In genomic region chr6:145137425-145137824, GRCh38 we compare ENCODE assay signal across 11 cellular contexts.
DNase-seq lines count a peak whose midpoint lies in the region; ATAC-seq and TF ChIP-seq lines count a peak whose summit lies in the region.
"Had no signal": no experiment of that assay in that cellular context is flagged by ENCODE, and none has a peak within 500 bp of the region (broad histone marks: within the 10 kb centered on the region; RNA-seq: fewer than 3 reads in every experiment).

No MANE protein-coding gene starts in this region.

- H2AK9ac ChIP-seq in IMR-90 (replicated peaks; ENCODE audit: low read depth, low read length, poor library complexity): no peak overlapping the region

- H3K4ac ChIP-seq in IMR-90 (ENCODE audit: low read depth, low read length): no peak overlapping the region

- H3K36me3 ChIP-seq in BE2C: no peaks in the 10 kb centered on the region
- H3K36me3 ChIP-seq in IMR-90 (ENCODE audit: control insufficient read depth, insufficient read depth, low read length): no peaks in the 10 kb centered on the region
- H3K36me3 ChIP-seq in left lung: no peaks in the 10 kb centered on the region

- no peak overlapping the region for H2AK5ac ChIP-seq in IMR-90 (ENCODE audit: low read depth, low read length)

- H2AFZ ChIP-seq in IMR-90 (replicated peaks; ENCODE audit: low read length, poor library complexity): no peak overlapping the region

- TF ChIP-seq POLR2A in IMR-90 (IDR thresholded peaks at IDR 0.05; ENCODE audit: low read depth, low read length): no peak

- H3K9ac ChIP-seq in IMR-90 (ENCODE audit: low read depth, low read length): no peak overlapping the region

- peak; percentile 31 for TF ChIP-seq CTCF in BE2C (IDR thresholded peaks at IDR 0.05; ENCODE audit: low read depth, low read length)
- peak; percentile 43 for TF ChIP-seq CTCF in IMR-90 (conservative IDR thresholded peaks at IDR 0.05; ENCODE audit: low read depth, low read length)
- TF ChIP-seq CTCF in astrocyte of the spinal cord (IDR thresholded peaks at IDR 0.05; ENCODE audit: low read depth, low read length): peak; percentile 1
- TF ChIP-seq CTCF in left lung (IDR thresholded peaks at IDR 0.05): no peak

- dilution Hi-C loops in IMR-90 (cut with HindIII; ENCODE audit: low sequenced_read_pairs, unreplicated experiment): no loop called here

- H3K18ac ChIP-seq in IMR-90 (ENCODE audit: low read depth, low read length): no peak overlapping the region

- DNase-seq in BE2C (no peak), IMR-90 (peak; percentile 38), astrocyte of the spinal cord (ENCODE audit: low read depth, low spot score) (peak; percentile 7), left lung (no peak), NCI-H1694 treated with DMSO at 0.1 percent for 48 hours (lab: John Stamatoyannopoulos, UW) (no peak), NCI-H1417 treated with DMSO at 0.1 percent for 48 hours (lab: John Stamatoyannopoulos, UW) (no peak), T-helper 1 cell (no peak)
- DNase-seq in activated effector memory CD4-positive, alpha-beta T cell treated with anti-CD3 and anti-CD28 coated beads, Interleukin-2, amount 50 U/mL, for 16 hours: no peak
- DNase-seq: aorta, NCI-H2227 treated with DMSO at 0.1 percent for 48 hours had no signal

- H3K9me3 ChIP-seq in BE2C (no peaks in the 10 kb centered on the region), IMR-90 (ENCODE audit: control insufficient read depth, insufficient read depth, low read length) (no peaks in the 10 kb centered on the region), left lung (no peaks in the 10 kb centered on the region)

- H3K56ac ChIP-seq in IMR-90 (ENCODE audit: extremely low read depth, insufficient read depth, low read length): no peak overlapping the region

- H3K9me1 ChIP-seq in IMR-90 (ENCODE audit: insufficient read depth, low read length): no peaks in the 10 kb centered on the region; the same call in 1 of the 2 replicates

- H2BK5ac ChIP-seq in IMR-90 (ENCODE audit: low read depth, low read length, poor library complexity, severe bottlenecking): no peak overlapping the region

- H4K8ac ChIP-seq in IMR-90 (ENCODE audit: low read depth in 2 of 2, low read length in 2 of 2): no peak overlapping the region

- TF ChIP-seq RAD21 in IMR-90 (IDR thresholded peaks at IDR 0.05; ENCODE audit: low read length): peak; percentile 53

- POLR2A ChIA-PET in IMR-90 (lab: Charles Lee; ENCODE audit: unreplicated experiment): interaction anchor here (0.5 kb wide), 1 partner anchor 1360 kb away, joined by 13 read pairs; no protein-coding TSS in a partner anchor

- no peak overlapping the region for H4K91ac ChIP-seq in IMR-90 (ENCODE audit: insufficient read depth, low read depth, low read length)

- no peak overlapping the region for H2BK120ac ChIP-seq in IMR-90 (ENCODE audit: low read depth, low read length)

- H2BK15ac ChIP-seq in IMR-90 (ENCODE audit: low read depth, low read length): no peak overlapping the region

- BruUV-seq in IMR-90 (replicated peaks; lab: Mats Ljungman, UMichigan): no TSS peak

- no peaks in the 10 kb centered on the region for H3K27me3 ChIP-seq in BE2C
- H3K27me3 ChIP-seq in IMR-90 (ENCODE audit: control insufficient read depth, insufficient read depth, low read length): no peaks in the 10 kb centered on the region
- no peaks in the 10 kb centered on the region for H3K27me3 ChIP-seq in left lung

- intact Hi-C loops in IMR-90 (cut with micrococcal nuclease): loop anchor here (1.0 to 5.0 kb wide), 3 partner anchors 200 to 552 kb away; no protein-coding TSS in a partner anchor
- intact Hi-C loops in left lung (cut with DNase I): no loop called here

- H3K27ac ChIP-seq in IMR-90 (ENCODE audit: insufficient read depth, low read length) (no peak overlapping the region), left lung (no peak overlapping the region)
- H3K27ac ChIP-seq: HL-60 had no signal

- H3K4me1 ChIP-seq in BE2C (peaks cover 15% of the 10 kb centered on the region), IMR-90 (ENCODE audit: control insufficient read depth, insufficient read depth, low read length) (0 out of 2 replicates have a peak, but pooled peaks cover 1% of the 10 kb centered on the region), left lung (no peaks in the 10 kb centered on the region)

- no peaks in the 10 kb centered on the region for H4K20me1 ChIP-seq in IMR-90 (ENCODE audit: insufficient read depth, low read length)

- H3K23ac ChIP-seq in IMR-90 (ENCODE audit: low read depth, low read length): no peak overlapping the region

- H2BK20ac ChIP-seq in IMR-90 (ENCODE audit: low read depth, low read length): no peak overlapping the region

- CTCF ChIA-PET in IMR-90 (lab: Yijun Ruan, JAX): interaction anchor here (1.3 kb wide), 1 partner anchor 8 kb away, joined by 3 read pairs; no protein-coding TSS in a partner anchor

- no peak overlapping the region for H4K5ac ChIP-seq in IMR-90 (ENCODE audit: low read depth, low read length)

- in situ Hi-C loops in IMR-90 (cut with MboI; ENCODE audit: low sequenced_read_pairs) (loop anchor here (10.0 kb wide), 1 partner anchor 553 kb away; no protein-coding TSS in a partner anchor), astrocyte of the spinal cord (cut with HindIII; ENCODE audit: low sequenced_read_pairs) (no loop called here)

- H3K4me3 ChIP-seq in BE2C (ENCODE audit: low read depth, low read length): no peak overlapping the region
- no peak overlapping the region for H3K4me3 ChIP-seq in IMR-90 (ENCODE audit: insufficient read depth, low read depth, low read length)
- no peak overlapping the region for H3K4me3 ChIP-seq in astrocyte of the spinal cord (ENCODE audit: low read depth, low read length)
- H3K4me3 ChIP-seq in left lung: no peak overlapping the region

- no CpG with 5 or more reads among the region's 1 CpG for WGBS in IMR-90 (ENCODE audit: extremely low coverage in 2 of 2, insufficient read length in 1 of 2), 2 experiments

- no peaks in the 10 kb centered on the region for H3K79me1 ChIP-seq in IMR-90 (ENCODE audit: low read depth in 1 of 2, low read length in 2 of 2)

- H3K14ac ChIP-seq in IMR-90 (replicated peaks; ENCODE audit: low read depth, low read length): no peak overlapping the region

- ATAC-seq in IMR-90 (ENCODE audit: low read depth): peak; percentile 35; the same call in 1 of the 2 replicates
- peak; percentile 34 for ATAC-seq in left lung

- no peak overlapping the region for H3K4me2 ChIP-seq in IMR-90 (ENCODE audit: low read depth, low read length)

TF ChIP-seq in IMR-90, 13 proteins besides CTCF, POLR2A, EP300 and RAD21:
- no peak for TF ChIP-seq BHLHE40 (IDR thresholded peaks at IDR 0.05; ENCODE audit: low read depth, low read length)
- TF ChIP-seq SMC3 (IDR thresholded peaks at IDR 0.05; ENCODE audit: low read depth, low read length): peak; percentile 37

Comparison
In these comparisons a context has a peak if more than half of its experiments do, and no peak if none do; other contexts are left out.
1. DNase-seq: peak in IMR-90 (single experiment) and astrocyte of the spinal cord (single experiment); none in BE2C (single experiment), left lung (0 of 2), NCI-H1694 treated with DMSO at 0.1 percent for 48 hours (single experiment), NCI-H1417 treated with DMSO at 0.1 percent for 48 hours (single experiment), T-helper 1 cell (0 of 5) and activated effector memory CD4-positive, alpha-beta T cell treated with anti-CD3 and anti-CD28 coated beads, Interleukin-2, amount 50 U/mL, for 16 hours (single experiment).
2. CTCF ChIP-seq: peak in BE2C (single experiment), IMR-90 (single experiment) and astrocyte of the spinal cord (single experiment); none in left lung (0 of 2).